Comparison of ENCODE assay signal across 20 cellular contexts in the genomic region with DNA sequence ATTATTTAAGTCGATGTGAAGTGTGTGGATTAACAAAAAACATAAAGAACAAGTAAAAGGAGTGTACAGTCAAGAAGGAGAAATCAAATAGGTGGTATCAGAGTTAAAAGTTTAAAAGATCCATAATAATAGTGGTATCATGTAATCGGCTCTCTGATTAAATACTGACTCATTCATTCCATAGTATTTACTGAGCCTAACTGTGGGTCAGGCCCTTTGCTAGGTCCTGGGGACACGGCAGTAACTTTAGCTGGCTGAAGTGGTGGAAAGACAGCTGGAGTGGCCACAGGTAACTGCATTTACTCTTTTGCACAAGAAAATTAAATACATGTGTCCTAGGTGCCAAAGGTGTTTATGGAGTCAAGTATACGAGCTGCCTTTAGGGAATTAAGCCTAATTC.
A peak's percentile ranks its signal among the peaks of the same experiment; 100 is the strongest.
DNase-seq lines count a peak whose midpoint lies in the region; FAIRE-seq and TF ChIP-seq lines count a peak whose summit lies in the region.
"Had no signal": no experiment of that assay in that cellular context is flagged by ENCODE, and none has a peak within 500 bp of the region (broad histone marks: within the 10 kb centered on the region; RNA-seq: fewer than 3 reads in every experiment).

No MANE protein-coding gene starts in this region.

- no peak overlapping the region for H3K27ac Mint-ChIP-seq in activated CD4-positive, alpha-beta T cell treated with anti-CD3 and anti-CD28 coated beads, Interleukin-2, amount 10 ng/mL, durations not matched to agents 24 days and 14 days
- H3K27ac Mint-ChIP-seq: activated CD4-positive, alpha-beta memory T cell treated with anti-CD3 and anti-CD28 coated beads for 36 hours had no signal

- H3K4me3 Mint-ChIP-seq in activated CD4-positive, alpha-beta T cell treated with anti-CD3 and anti-CD28 coated beads, Interleukin-2, amount 10 ng/mL, durations not matched to agents 24 days and 14 days, result no peak overlapping the region
- H3K4me3 Mint-ChIP-seq: activated CD4-positive, alpha-beta memory T cell treated with anti-CD3 and anti-CD28 coated beads for 36 hours; natural killer cell treated with Interleukin-12 subunit alpha and Interleukin-12 subunit beta and Interleukin-15 and Interleukin-18, amount 100 ng/mL, for 72 hours had no signal

- peak overlapping the region; percentile 14 for H3K4me2 ChIP-seq in PC-9
- H3K4me2 ChIP-seq in endothelial cell of umbilical vein (ENCODE audit: insufficient read depth, low read length), result no peak overlapping the region
- peak overlapping the region; percentile 40 for H3K4me2 ChIP-seq in skeletal muscle satellite cell (ENCODE audit: low read length)

- H3K4me1 ChIP-seq in PC-9 (replicated peaks; ENCODE audit: insufficient read depth) (peaks cover 49% of the 10 kb centered on the region), endothelial cell of umbilical vein (ENCODE audit: control insufficient read depth, extremely low read depth, insufficient read depth, low read length) (peaks cover 44% of the 10 kb centered on the region), skeletal muscle satellite cell (ENCODE audit: control insufficient read depth, insufficient read depth, low read length) (peaks cover 23% of the 10 kb centered on the region)
- H3K4me1 ChIP-seq: SJCRH30 had no signal

- peak; percentile 47 for DNase-seq in activated CD4-positive, alpha-beta T cell treated with anti-CD3 and anti-CD28 coated beads, Interleukin-2, amount 10 ng/mL, durations not matched to agents 24 days and 14 days
- no peak for DNase-seq in activated CD4-positive, alpha-beta T cell treated with anti-CD3 and anti-CD28 coated beads, Interleukin-2, amount 50 U/mL, for 4 hours
- DNase-seq in PC-9, result peak; percentile 33 to 66
- DNase-seq in endothelial cell of umbilical vein (ENCODE audit: low read depth, low spot score), result no peak
- DNase-seq in activated CD8-positive, alpha-beta memory T cell treated with anti-CD3 and anti-CD28 coated beads for 24 hours, result no peak
- DNase-seq in central memory CD4-positive, alpha-beta T cell, result no peak
- DNase-seq in NCI-H2196 treated with DMSO at 0.1 percent for 48 hours (lab: John Stamatoyannopoulos, UW; ENCODE audit: unreplicated experiment), result no peak
- DNase-seq: activated CD4-positive, alpha-beta memory T cell treated with anti-CD3 and anti-CD28 coated beads for 36 hours; amygdala; GDM1; GOT3; NCI-H187 treated with DMSO at 0.1 percent for 48 hours; retina; SJCRH30; stomach had no signal

- H3K4me1 Mint-ChIP-seq in activated CD4-positive, alpha-beta T cell treated with anti-CD3 and anti-CD28 coated beads, Interleukin-2, amount 10 ng/mL, durations not matched to agents 24 days and 14 days, result peaks cover 45% of the 10 kb centered on the region

- H3K9me3 Mint-ChIP-seq in activated CD4-positive, alpha-beta T cell treated with anti-CD3 and anti-CD28 coated beads, Interleukin-2, amount 10 ng/mL, durations not matched to agents 24 days and 14 days, result peaks cover 11% of the 10 kb centered on the region
- H3K9me3 Mint-ChIP-seq: activated CD4-positive, alpha-beta memory T cell treated with anti-CD3 and anti-CD28 coated beads for 36 hours; natural killer cell treated with Interleukin-12 subunit alpha and Interleukin-12 subunit beta and Interleukin-15 and Interleukin-18, amount 100 ng/mL, for 72 hours had no signal

- no peak for FAIRE-seq in endothelial cell of umbilical vein (lab: Jason Lieb, UNC)
- FAIRE-seq: GM12892, TTC549 had no signal

- H3K4me3 ChIP-seq in PC-9 (no peak overlapping the region), endothelial cell of umbilical vein (replicated peaks in 1 of 3; ENCODE audit: insufficient read depth in 1 of 3, low read depth in 1 of 3, low read length in 3 of 3) (no peak overlapping the region), skeletal muscle satellite cell (ENCODE audit: low read length) (no peak overlapping the region)
- H3K4me3 ChIP-seq: lung, SJCRH30, stomach had no signal

- H4K20me1 ChIP-seq in PC-9 (ENCODE audit: insufficient read depth), result no peaks in the 10 kb centered on the region
- peaks cover 4% of the 10 kb centered on the region for H4K20me1 ChIP-seq in endothelial cell of umbilical vein (replicated peaks; ENCODE audit: control insufficient read depth, extremely low read depth, insufficient read depth, low read length)

- no peaks in the 10 kb centered on the region for H3K27me3 Mint-ChIP-seq in activated CD4-positive, alpha-beta T cell treated with anti-CD3 and anti-CD28 coated beads, Interleukin-2, amount 10 ng/mL, durations not matched to agents 24 days and 14 days
- H3K27me3 Mint-ChIP-seq: activated CD4-positive, alpha-beta memory T cell treated with anti-CD3 and anti-CD28 coated beads for 36 hours; natural killer cell treated with Interleukin-12 subunit alpha and Interleukin-12 subunit beta and Interleukin-15 and Interleukin-18, amount 100 ng/mL, for 72 hours had no signal

- no peak for TF ChIP-seq POLR2A in endothelial cell of umbilical vein (IDR thresholded peaks at IDR 0.05; ENCODE audit: low read depth, low read length)

- peaks cover 29% of the 10 kb centered on the region for H3F3A ChIP-seq in PC-9 (ENCODE audit: insufficient read depth, low read depth)

- no peak for TF ChIP-seq CTCF in PC-9 (conservative IDR thresholded peaks at IDR 0.05)
- TF ChIP-seq CTCF in endothelial cell of umbilical vein (IDR thresholded peaks at IDR 0.05; ENCODE audit: extremely low read depth in 1 of 2, insufficient read depth in 1 of 2, low read depth in 1 of 2, low read length in 2 of 2), result no peak

- H3K9me2 ChIP-seq in PC-9 (ENCODE audit: insufficient read depth), result no peaks in the 10 kb centered on the region

- H3K79me2 ChIP-seq in PC-9 (ENCODE audit: low read depth) (peaks cover 36% of the 10 kb centered on the region), endothelial cell of umbilical vein (ENCODE audit: control insufficient read depth, insufficient read depth, low read length) (peaks cover 38% of the 10 kb centered on the region)

- H2AFZ ChIP-seq in PC-9, result no peak overlapping the region
- H2AFZ ChIP-seq in endothelial cell of umbilical vein (ENCODE audit: low read depth, low read length), result no peak overlapping the region

- peak overlapping the region; percentile 38; the same call in 1 of the 2 replicates for H3K27ac ChIP-seq in PC-9
- no peak overlapping the region for H3K27ac ChIP-seq in endothelial cell of umbilical vein (ENCODE audit: insufficient read depth, low read depth, low read length)
- H3K27ac ChIP-seq: SJCRH30 had no signal

- no peaks in the 10 kb centered on the region for H3K9me3 ChIP-seq in PC-9 (ENCODE audit: insufficient read depth, low read depth)
- no peaks in the 10 kb centered on the region for H3K9me3 ChIP-seq in endothelial cell of umbilical vein (replicated peaks; ENCODE audit: control insufficient read depth, insufficient read depth, low read length)
- no peaks in the 10 kb centered on the region for H3K9me3 ChIP-seq in skeletal muscle satellite cell (replicated peaks; ENCODE audit: low read length)
- H3K9me3 ChIP-seq: SJCRH30, stomach had no signal

- CTCF ChIA-PET in PC-9 (lab: Charles Lee), result no interaction called here
- CTCF ChIA-PET in endothelial cell of umbilical vein (lab: Charles Lee), result interaction anchor here (0.8 to 1.6 kb wide), 3 partner anchors 10 to 69 kb away, joined by 3 to 4 read pairs (median 4); no protein-coding TSS in a partner anchor

- H3K9ac ChIP-seq in endothelial cell of umbilical vein (replicated peaks; ENCODE audit: extremely low read depth, insufficient read depth, low read length) (no peak overlapping the region), skeletal muscle satellite cell (ENCODE audit: low read depth, low read length) (no peak overlapping the region)

- BruUV-seq in PC-9 (replicated peaks; lab: Mats Ljungman, UMichigan), result no TSS peak
- no TSS peak for BruUV-seq in endothelial cell of umbilical vein (replicated peaks; lab: Mats Ljungman, UMichigan)

- peaks cover 31% of the 10 kb centered on the region for H3K36me3 Mint-ChIP-seq in activated CD4-positive, alpha-beta T cell treated with anti-CD3 and anti-CD28 coated beads, Interleukin-2, amount 10 ng/mL, durations not matched to agents 24 days and 14 days (ENCODE audit: low read depth)
- H3K36me3 Mint-ChIP-seq: natural killer cell treated with Interleukin-12 subunit alpha and Interleukin-12 subunit beta and Interleukin-15 and Interleukin-18, amount 100 ng/mL, for 72 hours had no signal

- H3K9me1 ChIP-seq in endothelial cell of umbilical vein (replicated peaks; ENCODE audit: control insufficient read depth, extremely low read depth, insufficient read depth, low read length), result no peaks in the 10 kb centered on the region

- POLR2A ChIA-PET in PC-9 (lab: Charles Lee; ENCODE audit: unreplicated experiment), result interaction anchor here (0.6 kb wide), 1 partner anchor 56 kb away, joined by 3 read pairs; no protein-coding TSS in a partner anchor
- POLR2A ChIA-PET in endothelial cell of umbilical vein (lab: Charles Lee), result no interaction called here

- dilution Hi-C loops in endothelial cell of umbilical vein (cut with MboI; ENCODE audit: extremely low pct_ligation_motif_present, low sequenced_read_pairs), result no loop called here

- H3K27me3 ChIP-seq in PC-9 (ENCODE audit: insufficient read depth, low read depth) (no peaks in the 10 kb centered on the region), endothelial cell of umbilical vein (ENCODE audit: control insufficient read depth in 2 of 2, insufficient read depth in 2 of 2, low read length in 2 of 2) (no peaks in the 10 kb centered on the region), skeletal muscle satellite cell (ENCODE audit: control insufficient read depth, insufficient read depth, low read length) (no peaks in the 10 kb centered on the region)
- H3K27me3 ChIP-seq: SJCRH30, stomach had no signal

- intact Hi-C loops in activated CD4-positive, alpha-beta T cell treated with anti-CD3 and anti-CD28 coated beads, Interleukin-2, amount 10 ng/mL, durations not matched to agents 24 days and 14 days (cut with micrococcal nuclease), result loop anchor here (10.0 kb wide), 1 partner anchor 127 kb away; the partner anchor contains the start of gene GNAQ
- intact Hi-C loops in PC-9 (cut with micrococcal nuclease; ENCODE audit: unreplicated experiment), result loop anchor here (2.0 to 10.0 kb wide), 3 partner anchors 19 to 193 kb away; no protein-coding TSS in a partner anchor
- intact Hi-C loops in endothelial cell of umbilical vein (cut with micrococcal nuclease), result no loop called here

- H3K36me3 ChIP-seq in PC-9 (ENCODE audit: low read depth) (peaks cover under 1% of the 10 kb centered on the region; the same call in 1 of the 2 replicates), endothelial cell of umbilical vein (ENCODE audit: control insufficient read depth in 2 of 2, extremely low read depth in 1 of 2, insufficient read depth in 2 of 2, low read length in 2 of 2) (no peaks in the 10 kb centered on the region), skeletal muscle satellite cell (ENCODE audit: insufficient read depth, low read length) (no peaks in the 10 kb centered on the region)
- H3K36me3 ChIP-seq: SJCRH30, stomach had no signal

TF ChIP-seq in endothelial cell of umbilical vein, 7 proteins besides CTCF, POLR2A, EP300 and RAD21:
- TF ChIP-seq MYC (IDR thresholded peaks at IDR 0.05; ENCODE audit: low read depth, low read length), result no peak
- TF ChIP-seq FOS (IDR thresholded peaks at IDR 0.05; ENCODE audit: borderline replicate concordance, insufficient read depth, low read length), result peak; percentile 47

Comparison
In these comparisons a context has a peak if more than half of its experiments do, and no peak if none do; other contexts are left out.
1. DNase-seq: peak in activated CD4-positive, alpha-beta T cell treated with anti-CD3 and anti-CD28 coated beads, Interleukin-2, amount 10 ng/mL, durations not matched to agents 24 days and 14 days (single experiment) and PC-9 (2 of 2); none in activated CD4-positive, alpha-beta T cell treated with anti-CD3 and anti-CD28 coated beads, Interleukin-2, amount 50 U/mL, for 4 hours (0 of 2), endothelial cell of umbilical vein (single experiment), activated CD8-positive, alpha-beta memory T cell treated with anti-CD3 and anti-CD28 coated beads for 24 hours (single experiment), central memory CD4-positive, alpha-beta T cell (single experiment) and NCI-H2196 treated with DMSO at 0.1 percent for 48 hours (single experiment).